Comparison of ENCODE assay signal across 15 cellular contexts in the genomic region with DNA sequence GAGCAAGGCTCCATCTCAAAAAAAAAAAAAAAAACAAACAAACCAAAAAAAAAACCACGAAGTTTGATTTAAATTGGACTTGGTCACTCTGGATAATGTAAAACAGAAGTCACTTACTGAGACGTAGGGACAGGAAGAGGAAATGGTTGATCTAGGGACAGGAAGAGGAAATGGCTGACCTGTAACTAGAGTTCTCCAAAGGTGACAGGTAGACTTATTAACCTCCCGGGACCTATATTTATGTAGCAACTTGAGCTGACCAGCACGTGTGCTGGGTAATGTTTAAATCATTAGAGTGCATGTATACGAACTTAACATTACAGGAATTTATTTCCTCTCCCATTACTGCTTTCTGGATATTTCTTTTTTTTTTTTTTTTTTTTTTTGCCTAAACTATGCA.
"Had no signal": no experiment of that assay in that cellular context is flagged by ENCODE, and none has a peak within 500 bp of the region (broad histone marks: within the 10 kb centered on the region; RNA-seq: fewer than 3 reads in every experiment).

No MANE protein-coding gene starts in this region.

- H3K36me3 Mint-ChIP-seq: stimulated activated memory B cell treated with anti-CD40 and anti-IgM and Interleukin-4, amounts not matched to agents 10 μg/mL and 1 μg/mL and 100 μg/mL, for 72 hours had no signal

- FAIRE-seq: astrocyte had no signal

- H3K27ac Mint-ChIP-seq: memory B cell; stimulated activated memory B cell treated with anti-CD40 and anti-IgM and Interleukin-4, amounts not matched to agents 10 μg/mL and 1 μg/mL and 100 μg/mL, for 72 hours had no signal

- H3K27ac ChIP-seq: foreskin keratinocyte, heart left ventricle, left ventricle myocardium inferior, psoas muscle, spleen, upper lobe of right lung had no signal

- H3K27me3 ChIP-seq: heart left ventricle, spleen, upper lobe of right lung had no signal

- ATAC-seq: foreskin keratinocyte; heart left ventricle; psoas muscle; sciatic nerve; stimulated activated memory B cell treated with anti-CD40 and anti-IgM and Interleukin-4, amounts not matched to agents 10 μg/mL and 1 μg/mL and 100 μg/mL, for 72 hours; upper lobe of right lung had no signal

- H3K9me3 Mint-ChIP-seq: memory B cell; nephron; stimulated activated memory B cell treated with anti-CD40 and anti-IgM and Interleukin-4, amounts not matched to agents 10 μg/mL and 1 μg/mL and 100 μg/mL, for 72 hours had no signal

- H3K36me3 ChIP-seq: heart left ventricle, left ventricle myocardium inferior, spleen, upper lobe of right lung had no signal

- DNase-seq: activated T-cell treated with anti-CD3 and anti-CD28 coated beads, Interleukin-2, amount 50 U/mL, for 48 hours; foreskin keratinocyte; heart left ventricle; islet precursor cell; left ventricle myocardium inferior; psoas muscle; spleen; stimulated activated CD4-positive, alpha-beta T cell treated with anti-CD3 and anti-CD28 coated beads, Interleukin-1b, Interleukin-23, amount 100 ng/mL, for 48 hours; T-helper 2 cell; upper lobe of right lung had no signal

- H3K4me3 ChIP-seq: heart left ventricle, left ventricle myocardium inferior, psoas muscle, spleen, upper lobe of right lung had no signal

- H3K4me3 Mint-ChIP-seq: memory B cell; nephron; stimulated activated memory B cell treated with anti-CD40 and anti-IgM and Interleukin-4, amounts not matched to agents 10 μg/mL and 1 μg/mL and 100 μg/mL, for 72 hours had no signal

- H3K4me1 ChIP-seq: foreskin keratinocyte, left ventricle myocardium inferior, spleen, upper lobe of right lung had no signal

- H3K9me3 ChIP-seq: heart left ventricle, left ventricle myocardium inferior, psoas muscle, spleen, upper lobe of right lung had no signal

- H3K4me1 Mint-ChIP-seq: memory B cell; stimulated activated memory B cell treated with anti-CD40 and anti-IgM and Interleukin-4, amounts not matched to agents 10 μg/mL and 1 μg/mL and 100 μg/mL, for 72 hours had no signal
